Comparison of ENCODE assay signal across 8 cellular contexts in genomic region chr1:24966724-24967346, GRCh38.
A peak's percentile ranks its signal among the peaks of the same experiment; 100 is the strongest.
DNase-seq lines count a peak whose midpoint lies in the region; ATAC-seq lines count a peak whose summit lies in the region.

No MANE protein-coding gene starts in this region.

- H3K27ac ChIP-seq in KOPT-K1 (ENCODE audit: low read depth, low read length, poor library complexity, severe bottlenecking) = peak overlapping the region; percentile 91

- H3K36me3 ChIP-seq in KOPT-K1 (ENCODE audit: insufficient read depth, low read length) = 0 out of 2 replicates have a peak, but pooled peaks cover 2% of the 10 kb centered on the region

- DNase-seq in AG08395 (ENCODE audit: low spot score) = peak; percentile 80
- peak; percentile 25 for DNase-seq in activated T-cell treated with anti-CD3 and anti-CD28 coated beads for 1 hour (ENCODE audit: low read depth)
- DNase-seq in kidney tubule cell (ENCODE audit: low spot score) = peak; percentile 63
- DNase-seq in NCI-H187 treated with DMSO at 0.1 percent for 48 hours (lab: John Stamatoyannopoulos, UW) = no peak

- H3K9me3 ChIP-seq in KOPT-K1 (ENCODE audit: insufficient read depth, low read length, poor library complexity, severe bottlenecking) = no peaks in the 10 kb centered on the region

- ATAC-seq in HG03460 (IDR thresholded peaks at IDR 0.05; ENCODE audit: unreplicated experiment) (no peak), GM21825 (IDR thresholded peaks at IDR 0.05; ENCODE audit: unreplicated experiment) (no peak), GM21619 (IDR thresholded peaks at IDR 0.05; ENCODE audit: unreplicated experiment) (no peak)
